ENCODE assay signal across 22 cellular contexts in genomic region chr11:74936976-74937375, GRCh38.
"Had no signal": no experiment of that assay in that cellular context is flagged by ENCODE, and none has a peak within 500 bp of the region (broad histone marks: within the 10 kb centered on the region; RNA-seq: fewer than 3 reads in every experiment).

No MANE protein-coding gene starts in this region.

- H3K27ac ChIP-seq: coronary artery, esophagus muscularis mucosa, foreskin keratinocyte, gastroesophageal sphincter, heart left ventricle, hepatocyte, left lung, lower lobe of right lung had no signal

- H3K4me2 ChIP-seq: hepatocyte had no signal

- H3K27ac Mint-ChIP-seq: dendritic cell treated with granulocyte-macrophage colony-stimulating factor and Interleukin-4, amounts not matched to agents 40 ng/mL and 50 ng/mL, for 4 days; effector memory CD8-positive, alpha-beta T cell; endodermal cell; mesothelial cell of epicardium; naive thymus-derived CD4-positive, alpha-beta T cell had no signal

- H2AFZ ChIP-seq: hepatocyte had no signal

- ATAC-seq: effector memory CD8-positive, alpha-beta T cell; foreskin keratinocyte; gastroesophageal sphincter; heart left ventricle; left cardiac atrium; left lung; left ventricle myocardium superior; lower lobe of right lung; naive thymus-derived CD4-positive, alpha-beta T cell had no signal

- H3K4me1 ChIP-seq: left lung, lower lobe of right lung had no signal

- H3K9me3 ChIP-seq: esophagus muscularis mucosa, gastroesophageal sphincter, heart left ventricle, left lung, lower lobe of right lung had no signal

- H3K4me3 ChIP-seq: coronary artery, esophagus muscularis mucosa, gastroesophageal sphincter, heart left ventricle, hepatocyte, left lung, lower lobe of right lung had no signal

- H3K27me3 ChIP-seq: esophagus muscularis mucosa, foreskin keratinocyte, gastroesophageal sphincter, heart left ventricle, hepatocyte, left lung had no signal

- H3K79me2 ChIP-seq: hepatocyte had no signal

- H3K4me3 Mint-ChIP-seq: dendritic cell treated with granulocyte-macrophage colony-stimulating factor and Interleukin-4, amounts not matched to agents 40 ng/mL and 50 ng/mL, for 4 days; effector memory CD8-positive, alpha-beta T cell; endodermal cell; mesothelial cell of epicardium; naive thymus-derived CD4-positive, alpha-beta T cell had no signal

- H3K27me3 Mint-ChIP-seq: dendritic cell treated with granulocyte-macrophage colony-stimulating factor and Interleukin-4, amounts not matched to agents 40 ng/mL and 50 ng/mL, for 4 days; effector memory CD8-positive, alpha-beta T cell; naive thymus-derived CD4-positive, alpha-beta T cell had no signal

- FAIRE-seq: colon, endometrium, frontal cortex, islet of Langerhans, keratinocyte had no signal

- H3K4me1 Mint-ChIP-seq: endodermal cell, mesothelial cell of epicardium had no signal

- H3K9me3 Mint-ChIP-seq: dendritic cell treated with granulocyte-macrophage colony-stimulating factor and Interleukin-4, amounts not matched to agents 40 ng/mL and 50 ng/mL, for 4 days; effector memory CD8-positive, alpha-beta T cell; endodermal cell; mesothelial cell of epicardium; naive thymus-derived CD4-positive, alpha-beta T cell had no signal

- DNase-seq: effector CD8-positive, alpha-beta T cell; effector memory CD8-positive, alpha-beta T cell; endodermal cell; foreskin keratinocyte; heart left ventricle; hypothalamus; left cardiac atrium; left lung; left ventricle myocardium superior; lower lobe of right lung; naive thymus-derived CD4-positive, alpha-beta T cell had no signal
